15 cellular contexts compared by ENCODE assay signal in genomic region chr4:8306511-8307021, GRCh38. TPM values are rescaled to one million over a fixed set of nuclear protein-coding genes. Genes with fewer than 3 reads are reported as not detected.
DNase-seq lines count a peak whose midpoint lies in the region; ATAC-seq, FAIRE-seq and TF ChIP-seq lines count a peak whose summit lies in the region.
"Had no signal": no experiment of that assay in that cellular context is flagged by ENCODE, and none has a peak within 500 bp of the region (broad histone marks: within the 10 kb centered on the region; RNA-seq: fewer than 3 reads in every experiment).

No MANE protein-coding gene starts in this region.

- peaks cover 7% of the 10 kb centered on the region for H3K36me3 Mint-ChIP-seq in MCF 10A (ENCODE audit: insufficient read depth, unreplicated experiment)
- H3K36me3 Mint-ChIP-seq: activated naive CD4-positive, alpha-beta T cell treated with anti-CD3 and anti-CD28 coated beads, Interleukin-2, amount 10 ng/mL, durations not matched to agents 7 days and 5 days had no signal

- H3K4me1 ChIP-seq in mammary epithelial cell (ENCODE audit: insufficient read depth, low read length), result peaks cover 13% of the 10 kb centered on the region
- H3K4me1 ChIP-seq in lower lobe of right lung, result peaks cover 8% of the 10 kb centered on the region
- peaks cover 0 to 14% of the 10 kb centered on the region in 2 donors for H3K4me1 ChIP-seq in uterus
- H3K4me1 ChIP-seq: SJCRH30 had no signal

- H3K9me3 Mint-ChIP-seq in MCF 10A (ENCODE audit: unreplicated experiment), result no peaks in the 10 kb centered on the region

- CTCF ChIA-PET in mammary epithelial cell (lab: Charles Lee; ENCODE audit: low non-redundant PET) (no interaction called here), MCF 10A (lab: Yijun Ruan, JAX) (interaction anchor here (1.5 kb wide), 1 partner anchor 27 kb away, joined by 5 read pairs; no protein-coding TSS in a partner anchor)

- dilution Hi-C loops in mammary epithelial cell (cut with HindIII; ENCODE audit: low sequenced_read_pairs), result loop anchor here (5.0 kb wide), 1 partner anchor 101 kb away; no protein-coding TSS in a partner anchor

- H3K4me2 ChIP-seq in mammary epithelial cell (ENCODE audit: insufficient read depth, low read depth, low read length), result peak overlapping the region; percentile 25

- H3K4me1 Mint-ChIP-seq in MCF 10A (ENCODE audit: insufficient read depth, unreplicated experiment), result peaks cover 6% of the 10 kb centered on the region
- H3K4me1 Mint-ChIP-seq: activated naive CD4-positive, alpha-beta T cell treated with anti-CD3 and anti-CD28 coated beads, Interleukin-2, amount 10 ng/mL, durations not matched to agents 7 days and 5 days had no signal

- no peak for DNase-seq in mammary epithelial cell
- no peak for DNase-seq in MCF 10A (ENCODE audit: unreplicated experiment)
- DNase-seq in fibroblast of pulmonary artery (ENCODE audit: low read depth), result peak; percentile 11
- DNase-seq in lower lobe of right lung, result peak; percentile 33
- peak; percentile 19 to 48 for DNase-seq in uterus
- DNase-seq in HTR-8/SVneo (ENCODE audit: insufficient read length, low spot score), result no peak
- no peak for DNase-seq in hypothalamus (lab: John Stamatoyannopoulos, UW)
- no peak for DNase-seq in coronary artery (ENCODE audit: low spot score)
- DNase-seq: activated CD8-positive, alpha-beta memory T cell treated with anti-CD3 and anti-CD28 coated beads for 24 hours; activated naive CD4-positive, alpha-beta T cell treated with anti-CD3 and anti-CD28 coated beads, Interleukin-2, amount 10 ng/mL, durations not matched to agents 7 days and 5 days; HFFc6; NCI-H2171 treated with DMSO at 0.1 percent for 48 hours had no signal

- 24% methylated on average over 15 of the region's 16 CpGs for WGBS in mammary epithelial cell (ENCODE audit: low coverage, missing lambda C conversion rate)

- ATAC-seq in lower lobe of right lung, result peak in 1 of 2 donors; percentile 8
- ATAC-seq: left colon had no signal

- no peak overlapping the region for H3K4me3 ChIP-seq in mammary epithelial cell (replicated peaks in 1 of 3; ENCODE audit: insufficient read depth in 1 of 3, low read depth in 2 of 3, low read length in 3 of 3)
- no peak overlapping the region for H3K4me3 ChIP-seq in fibroblast of pulmonary artery (replicated peaks; ENCODE audit: low read depth, low read length)
- no peak overlapping the region for H3K4me3 ChIP-seq in lower lobe of right lung
- H3K4me3 ChIP-seq in uterus, result no peak overlapping the region
- H3K4me3 ChIP-seq in coronary artery, result no peak overlapping the region
- H3K4me3 ChIP-seq: SJCRH30 had no signal

- no peak overlapping the region for H3K27ac Mint-ChIP-seq in MCF 10A (ENCODE audit: low read depth, unreplicated experiment)
- H3K27ac Mint-ChIP-seq: activated naive CD4-positive, alpha-beta T cell treated with anti-CD3 and anti-CD28 coated beads, Interleukin-2, amount 10 ng/mL, durations not matched to agents 7 days and 5 days; nephron had no signal

- H3K4me3 Mint-ChIP-seq in MCF 10A (ENCODE audit: unreplicated experiment), result no peak overlapping the region
- H3K4me3 Mint-ChIP-seq: activated naive CD4-positive, alpha-beta T cell treated with anti-CD3 and anti-CD28 coated beads, Interleukin-2, amount 10 ng/mL, durations not matched to agents 7 days and 5 days; HFFc6; nephron had no signal

- H3K27ac ChIP-seq in mammary epithelial cell (ENCODE audit: insufficient read depth, low read depth, low read length) (no peak overlapping the region), lower lobe of right lung (no peak overlapping the region), uterus (peak overlapping the region in 1 of 2 donors; percentile 51), coronary artery (peak overlapping the region in 1 of 2 donors; percentile 35)
- H3K27ac ChIP-seq: SJCRH30 had no signal

- intact Hi-C loops in mammary epithelial cell (cut with micrococcal nuclease), result no loop called here
- intact Hi-C loops in MCF 10A (cut with micrococcal nuclease), result no loop called here
- intact Hi-C loops in lower lobe of right lung (cut with DNase I), result no loop called here
- intact Hi-C loops in uterus (cut with DNase I; ENCODE audit: low total_unique reads), result no loop called here

- FAIRE-seq in HTR-8/SVneo (lab: Jason Lieb, UNC), result no peak

- BruUV-seq in mammary epithelial cell (replicated peaks; lab: Mats Ljungman, UMichigan), result no TSS peak
- no TSS peak for BruUV-seq in MCF 10A (replicated peaks; lab: Mats Ljungman, UMichigan)

- H3K27me3 ChIP-seq in mammary epithelial cell (ENCODE audit: insufficient read depth, low read length) (no peaks in the 10 kb centered on the region), lower lobe of right lung (ENCODE audit: low read depth) (no peaks in the 10 kb centered on the region), uterus (no peaks in the 10 kb centered on the region)

- H3K9ac ChIP-seq in mammary epithelial cell (ENCODE audit: insufficient read depth, low read length), result no peak overlapping the region

- TF ChIP-seq CTCF in mammary epithelial cell (conservative IDR thresholded peaks at IDR 0.05 in 1 of 2, IDR thresholded peaks at IDR 0.05 in 1 of 2; ENCODE audit: extremely low read depth in 1 of 2, insufficient read depth in 1 of 2, low read depth in 1 of 2, low read length in 2 of 2), result no peak
- no peak for TF ChIP-seq CTCF in MCF 10A (IDR thresholded peaks at IDR 0.05; ENCODE audit: unreplicated experiment)
- TF ChIP-seq CTCF in fibroblast of pulmonary artery (IDR thresholded peaks at IDR 0.05; ENCODE audit: low read length, missing control alignments), result no peak
- TF ChIP-seq CTCF in lower lobe of right lung (IDR thresholded peaks at IDR 0.05), result no peak
- TF ChIP-seq CTCF in uterus (IDR thresholded peaks at IDR 0.05), result peak in 1 of 4 experiments; percentile 5
- no peak for TF ChIP-seq CTCF in coronary artery (IDR thresholded peaks at IDR 0.05)

- POLR2A ChIA-PET in MCF 10A (lab: Yijun Ruan, JAX), result no interaction called here

- in situ Hi-C loops in mammary epithelial cell (cut with MboI; ENCODE audit: low sequenced_read_pairs in 2 of 2), result no loop called here

- H3K36me3 ChIP-seq in mammary epithelial cell (ENCODE audit: insufficient read depth, low read length), result no peaks in the 10 kb centered on the region
- no peaks in the 10 kb centered on the region for H3K36me3 ChIP-seq in lower lobe of right lung
- no peaks in the 10 kb centered on the region for H3K36me3 ChIP-seq in uterus
- H3K36me3 ChIP-seq: SJCRH30 had no signal

- TF ChIP-seq POLR2A in uterus (IDR thresholded peaks at IDR 0.05), result no peak

- H4K20me1 ChIP-seq in mammary epithelial cell (ENCODE audit: insufficient read depth, low read length), result no peaks in the 10 kb centered on the region

- peak overlapping the region; percentile 67 for H2AFZ ChIP-seq in mammary epithelial cell (ENCODE audit: low read depth, low read length)

- no peaks in the 10 kb centered on the region for H3K9me3 ChIP-seq in mammary epithelial cell (replicated peaks; ENCODE audit: insufficient read depth, low read length)
- H3K9me3 ChIP-seq in lower lobe of right lung, result no peaks in the 10 kb centered on the region
- no peaks in the 10 kb centered on the region for H3K9me3 ChIP-seq in uterus
- H3K9me3 ChIP-seq: SJCRH30 had no signal

- H3K27me3 Mint-ChIP-seq in MCF 10A (ENCODE audit: insufficient read depth, unreplicated experiment), result peaks cover under 1% of the 10 kb centered on the region

- no peaks in the 10 kb centered on the region for H3K79me2 ChIP-seq in mammary epithelial cell (ENCODE audit: insufficient read depth, low read length)

RNA-seq across cellular contexts. Expression of gene HTRA3, which starts 37.0 kb away (rescaled TPM):
- total RNA-seq in mammary epithelial cell, result under 1 TPM in 1 of 2 donors, not detected in 1; 0.17 TPM
- not detected for polyA plus RNA-seq in mammary epithelial cell
- 2.5 TPM for polyA minus RNA-seq in mammary epithelial cell
- total RNA-seq in MCF 10A (2022), result not detected in 2 replicates
- 15.5 TPM for total RNA-seq in lower lobe of right lung
- total RNA-seq in uterus, result 10 to 100 TPM; 22.8 to 65.3 (median 29.5) TPM

Comparison
In these comparisons a context has a peak if more than half of its experiments do, and no peak if none do; other contexts are left out.
1. DNase-seq: peak in fibroblast of pulmonary artery (single experiment), lower lobe of right lung (single experiment) and uterus (2 of 2); none in mammary epithelial cell (single experiment), MCF 10A (single experiment), HTR-8/SVneo (single experiment), hypothalamus (0 of 51) and coronary artery (single experiment).
2. RNA of gene HTRA3, which starts 37.0 kb away (total RNA-seq): 22.8 to 65.3 TPM in uterus and 15.5 TPM in lower lobe of right lung (single experiment); 0.17 TPM in mammary epithelial cell and not detected in MCF 10A; every median in the first group is over 10 times any median in the second.